11 cellular contexts compared by ENCODE assay signal in the genomic region with DNA sequence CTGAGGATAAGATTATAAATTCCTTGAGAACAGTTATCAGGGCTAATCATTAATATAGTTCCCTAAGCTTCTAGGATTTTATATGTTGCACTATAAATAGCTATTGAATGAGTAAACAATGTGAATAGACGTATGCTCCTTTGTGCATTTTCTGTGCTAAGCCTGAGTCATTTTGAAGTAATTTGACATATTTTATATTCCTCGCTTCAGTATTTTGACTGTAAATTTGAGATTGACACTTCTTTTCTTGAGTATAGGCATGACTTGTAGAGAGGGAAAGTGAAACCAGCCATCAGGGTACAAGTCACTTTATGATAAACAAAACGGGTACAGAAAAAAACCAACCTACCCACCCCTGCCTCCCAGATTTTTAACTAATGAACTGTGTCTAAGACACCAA.
DNase-seq lines count a peak whose midpoint lies in the region; ATAC-seq and TF ChIP-seq lines count a peak whose summit lies in the region.
"Had no signal": no experiment of that assay in that cellular context is flagged by ENCODE, and none has a peak within 500 bp of the region (broad histone marks: within the 10 kb centered on the region; RNA-seq: fewer than 3 reads in every experiment).

No MANE protein-coding gene starts in this region.

- H3K27me3 ChIP-seq in ACC112 (ENCODE audit: insufficient read depth, low read length) (no peaks in the 10 kb centered on the region), fibroblast of lung (ENCODE audit: control insufficient read depth, insufficient read depth, low read length) (no peaks in the 10 kb centered on the region)
- H3K27me3 ChIP-seq: cardiac muscle cell had no signal

- peak overlapping the region; percentile 65 for H3K4me3 ChIP-seq in ACC112 (ENCODE audit: low read depth, low read length)
- H3K4me3 ChIP-seq in fibroblast of lung (replicated peaks in 1 of 4; ENCODE audit: control extremely low read depth in 1 of 4, insufficient read depth in 1 of 4, low read depth in 3 of 4, low read length in 4 of 4): peak overlapping the region in 2 of 4 experiments; percentile 6 to 47
- H3K4me3 ChIP-seq: cardiac muscle cell had no signal

- H3K4me1 Mint-ChIP-seq in WTC11: no peaks in the 10 kb centered on the region

- POLR2A ChIA-PET in WTC11 (lab: Charles Lee): no interaction called here

- no peaks in the 10 kb centered on the region for H3K36me3 Mint-ChIP-seq in WTC11

- H3K27ac Mint-ChIP-seq in WTC11: no peak overlapping the region

- CTCF ChIA-PET in WTC11 (lab: Charles Lee): no interaction called here

- DNase-seq in NAMALWA (ENCODE audit: low spot score) (peak; percentile 15), fibroblast of lung (ENCODE audit: low read depth in 2 of 2) (peak; percentile 63 to 68), WTC11 (ENCODE audit: low spot score) (no peak), iPS-NIHi7 (ENCODE audit: extremely low spot score) (no peak)
- no peak for DNase-seq in stimulated activated CD4-positive, alpha-beta T cell treated with anti-CD3 and anti-CD28 coated beads, Interleukin-2, amount 100 ng/mL, for 24 hours
- DNase-seq: NCI-H1105, Right ventricle myocardium superior had no signal

- H3K27ac ChIP-seq in ACC112 (ENCODE audit: low read depth, low read length): peak overlapping the region; percentile 40
- no peak overlapping the region for H3K27ac ChIP-seq in fibroblast of lung (ENCODE audit: insufficient read depth, low read length)
- H3K27ac ChIP-seq: cardiac muscle cell had no signal

- H3K9me3 ChIP-seq in fibroblast of lung (ENCODE audit: control insufficient read depth, insufficient read depth, low read depth, low read length): no peaks in the 10 kb centered on the region

- H4K20me1 ChIP-seq in fibroblast of lung (ENCODE audit: control insufficient read depth, extremely low read depth, insufficient read depth, low read length): no peaks in the 10 kb centered on the region

- TF ChIP-seq CTCF in fibroblast of lung (conservative IDR thresholded peaks at IDR 0.05 in 1 of 2, IDR thresholded peaks at IDR 0.05 in 1 of 2; ENCODE audit: low read depth in 1 of 2, low read length in 2 of 2) (no peak), WTC11 (IDR thresholded peaks at IDR 0.05) (no peak)

- ATAC-seq in GM21381 (IDR thresholded peaks at IDR 0.05; ENCODE audit: unreplicated experiment) (peak; percentile 49), GM21737 (IDR thresholded peaks at IDR 0.05; ENCODE audit: unreplicated experiment) (no peak), WTC11 (no peak)

- H3K4me2 ChIP-seq in fibroblast of lung (ENCODE audit: extremely low read depth, insufficient read depth, low read length): peak overlapping the region; percentile 39

- H3K27me3 Mint-ChIP-seq in WTC11 (ENCODE audit: low read depth): no peaks in the 10 kb centered on the region

- H2AFZ ChIP-seq in ACC112 (ENCODE audit: low read length, unreplicated experiment) (peak overlapping the region; percentile 61), fibroblast of lung (ENCODE audit: low read length) (no peak overlapping the region)

- no peak overlapping the region for H3K4me3 Mint-ChIP-seq in WTC11

- peaks cover 14% of the 10 kb centered on the region for H3K4me1 ChIP-seq in ACC112 (ENCODE audit: control insufficient read depth, insufficient read depth, low read length, unreplicated experiment)
- H3K4me1 ChIP-seq in fibroblast of lung (ENCODE audit: control insufficient read depth, extremely low read depth, insufficient read depth, low read length): no peaks in the 10 kb centered on the region

- H3K36me3 ChIP-seq in ACC112 (ENCODE audit: insufficient read depth, low read length): no peaks in the 10 kb centered on the region
- no peaks in the 10 kb centered on the region for H3K36me3 ChIP-seq in fibroblast of lung (ENCODE audit: control insufficient read depth, insufficient read depth, low read length)
- H3K36me3 ChIP-seq: cardiac muscle cell had no signal

- H3K79me2 ChIP-seq in ACC112 (ENCODE audit: control insufficient read depth, insufficient read depth, low read length, unreplicated experiment) (no peaks in the 10 kb centered on the region), fibroblast of lung (ENCODE audit: control insufficient read depth, insufficient read depth, low read length) (no peaks in the 10 kb centered on the region)

- H3K9me3 Mint-ChIP-seq in WTC11: no peaks in the 10 kb centered on the region

- H3K9ac ChIP-seq in fibroblast of lung (ENCODE audit: insufficient read depth, low read length): no peak overlapping the region

TF ChIP-seq in WTC11, 78 proteins besides CTCF, POLR2A, EP300 and RAD21:
- TF ChIP-seq, protein P1, sequence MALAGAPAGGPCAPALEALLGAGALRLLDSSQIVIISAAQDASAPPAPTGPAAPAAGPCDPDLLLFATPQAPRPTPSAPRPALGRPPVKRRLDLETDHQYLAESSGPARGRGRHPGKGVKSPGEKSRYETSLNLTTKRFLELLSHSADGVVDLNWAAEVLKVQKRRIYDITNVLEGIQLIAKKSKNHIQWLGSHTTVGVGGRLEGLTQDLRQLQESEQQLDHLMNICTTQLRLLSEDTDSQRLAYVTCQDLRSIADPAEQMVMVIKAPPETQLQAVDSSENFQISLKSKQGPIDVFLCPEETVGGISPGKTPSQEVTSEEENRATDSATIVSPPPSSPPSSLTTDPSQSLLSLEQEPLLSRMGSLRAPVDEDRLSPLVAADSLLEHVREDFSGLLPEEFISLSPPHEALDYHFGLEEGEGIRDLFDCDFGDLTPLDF (CRISPR knock-in tag; IDR thresholded peaks at IDR 0.05): no peak
- TF ChIP-seq, protein P2, sequence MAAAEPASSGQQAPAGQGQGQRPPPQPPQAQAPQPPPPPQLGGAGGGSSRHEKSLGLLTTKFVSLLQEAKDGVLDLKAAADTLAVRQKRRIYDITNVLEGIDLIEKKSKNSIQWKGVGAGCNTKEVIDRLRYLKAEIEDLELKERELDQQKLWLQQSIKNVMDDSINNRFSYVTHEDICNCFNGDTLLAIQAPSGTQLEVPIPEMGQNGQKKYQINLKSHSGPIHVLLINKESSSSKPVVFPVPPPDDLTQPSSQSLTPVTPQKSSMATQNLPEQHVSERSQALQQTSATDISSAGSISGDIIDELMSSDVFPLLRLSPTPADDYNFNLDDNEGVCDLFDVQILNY (CRISPR knock-in tag; IDR thresholded peaks at IDR 0.05): no peak
- TF ChIP-seq JAZF1 (CRISPR knock-in tag; IDR thresholded peaks at IDR 0.05) (no peak), ZNF671 (CRISPR knock-in tag; IDR thresholded peaks at IDR 0.05) (no peak), GTF2I (CRISPR knock-in tag; conservative IDR thresholded peaks at IDR 0.05) (no peak)
- TF ChIP-seq, protein P3, sequence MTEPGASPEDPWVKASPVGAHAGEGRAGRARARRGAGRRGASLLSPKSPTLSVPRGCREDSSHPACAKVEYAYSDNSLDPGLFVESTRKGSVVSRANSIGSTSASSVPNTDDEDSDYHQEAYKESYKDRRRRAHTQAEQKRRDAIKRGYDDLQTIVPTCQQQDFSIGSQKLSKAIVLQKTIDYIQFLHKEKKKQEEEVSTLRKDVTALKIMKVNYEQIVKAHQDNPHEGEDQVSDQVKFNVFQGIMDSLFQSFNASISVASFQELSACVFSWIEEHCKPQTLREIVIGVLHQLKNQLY (CRISPR knock-in tag; IDR thresholded peaks at IDR 0.05): no peak
- TF ChIP-seq, protein P4, sequence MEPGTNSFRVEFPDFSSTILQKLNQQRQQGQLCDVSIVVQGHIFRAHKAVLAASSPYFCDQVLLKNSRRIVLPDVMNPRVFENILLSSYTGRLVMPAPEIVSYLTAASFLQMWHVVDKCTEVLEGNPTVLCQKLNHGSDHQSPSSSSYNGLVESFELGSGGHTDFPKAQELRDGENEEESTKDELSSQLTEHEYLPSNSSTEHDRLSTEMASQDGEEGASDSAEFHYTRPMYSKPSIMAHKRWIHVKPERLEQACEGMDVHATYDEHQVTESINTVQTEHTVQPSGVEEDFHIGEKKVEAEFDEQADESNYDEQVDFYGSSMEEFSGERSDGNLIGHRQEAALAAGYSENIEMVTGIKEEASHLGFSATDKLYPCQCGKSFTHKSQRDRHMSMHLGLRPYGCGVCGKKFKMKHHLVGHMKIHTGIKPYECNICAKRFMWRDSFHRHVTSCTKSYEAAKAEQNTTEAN (CRISPR knock-in tag; IDR thresholded peaks at IDR 0.05): no peak
- TF ChIP-seq, protein P5, sequence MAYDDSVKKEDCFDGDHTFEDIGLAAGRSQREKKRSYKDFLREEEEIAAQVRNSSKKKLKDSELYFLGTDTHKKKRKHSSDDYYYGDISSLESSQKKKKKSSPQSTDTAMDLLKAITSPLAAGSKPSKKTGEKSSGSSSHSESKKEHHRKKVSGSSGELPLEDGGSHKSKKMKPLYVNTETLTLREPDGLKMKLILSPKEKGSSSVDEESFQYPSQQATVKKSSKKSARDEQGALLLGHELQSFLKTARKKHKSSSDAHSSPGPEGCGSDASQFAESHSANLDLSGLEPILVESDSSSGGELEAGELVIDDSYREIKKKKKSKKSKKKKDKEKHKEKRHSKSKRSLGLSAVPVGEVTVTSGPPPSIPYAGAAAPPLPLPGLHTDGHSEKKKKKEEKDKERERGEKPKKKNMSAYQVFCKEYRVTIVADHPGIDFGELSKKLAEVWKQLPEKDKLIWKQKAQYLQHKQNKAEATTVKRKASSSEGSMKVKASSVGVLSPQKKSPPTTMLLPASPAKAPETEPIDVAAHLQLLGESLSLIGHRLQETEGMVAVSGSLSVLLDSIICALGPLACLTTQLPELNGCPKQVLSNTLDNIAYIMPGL (CRISPR knock-in tag; IDR thresholded peaks at IDR 0.05): no peak
TF ChIP-seq in WTC11: peak in this region for 0.

Comparison
In these comparisons a context has a peak if more than half of its experiments do, and no peak if none do; other contexts are left out.
1. DNase-seq: peak in NAMALWA (single experiment) and fibroblast of lung (2 of 2); none in WTC11 (single experiment), stimulated activated CD4-positive, alpha-beta T cell treated with anti-CD3 and anti-CD28 coated beads, Interleukin-2, amount 100 ng/mL, for 24 hours (0 of 2) and iPS-NIHi7 (single experiment).